In the genomic region with DNA sequence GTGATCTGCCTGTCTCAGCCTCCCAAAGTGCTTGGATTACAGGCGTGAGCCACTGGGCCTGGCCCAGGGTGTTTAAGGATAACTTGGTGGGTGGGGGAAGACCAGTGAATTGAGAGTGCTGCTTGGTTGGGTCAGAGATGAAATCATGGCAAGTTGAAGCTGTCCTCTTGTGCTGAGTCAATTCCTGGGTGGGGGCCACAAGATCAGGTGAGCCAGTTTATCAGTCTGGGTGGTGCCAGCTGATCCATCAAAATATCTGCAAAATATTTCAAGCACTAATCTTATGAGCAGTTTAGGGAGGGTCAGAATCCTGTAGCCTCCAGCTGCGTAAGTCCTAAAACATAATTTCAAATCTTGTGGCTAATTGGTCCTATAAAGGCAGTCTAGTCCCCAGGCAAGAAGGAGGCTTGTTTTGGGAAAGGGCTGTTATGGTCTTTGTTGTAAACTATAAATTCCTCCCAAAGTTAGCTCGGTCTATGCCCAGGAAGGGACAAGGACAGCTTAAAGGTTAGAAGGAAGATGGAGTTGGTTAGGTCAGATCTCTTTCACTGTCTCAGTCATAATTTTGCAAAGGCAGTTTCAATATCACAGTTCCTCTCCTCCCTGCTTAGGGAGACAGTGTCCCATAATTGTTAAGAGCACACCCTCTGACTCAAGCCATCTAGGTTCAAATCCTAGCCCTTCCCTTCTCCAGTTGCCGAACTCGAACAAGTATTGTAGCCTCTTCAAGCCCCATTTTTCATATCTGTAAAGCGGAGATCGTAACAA, we compare ENCODE assay signal across 21 cellular contexts.
DNase-seq lines count a peak whose midpoint lies in the region; TF ChIP-seq lines count a peak whose summit lies in the region.
"Had no signal": no experiment of that assay in that cellular context is flagged by ENCODE, and none has a peak within 500 bp of the region (broad histone marks: within the 10 kb centered on the region; RNA-seq: fewer than 3 reads in every experiment).

No MANE protein-coding gene starts in this region.

- DNase-seq in activated CD4-positive, alpha-beta T cell treated with anti-CD3 and anti-CD28 coated beads for 48 hours, result peak; percentile 20
- no peak for DNase-seq in activated CD4-positive, alpha-beta T cell treated with anti-CD3 and anti-CD28 coated beads, Interleukin-2, amount 50 U/mL, for 1 hour
- peak; percentile 41 for DNase-seq in epithelial cell of esophagus (ENCODE audit: low read depth)
- peak; percentile 33 for DNase-seq in stimulated activated CD8-positive, alpha-beta memory T cell treated with anti-CD3 and anti-CD28 coated beads, Interleukin-4, amount 100 ng/mL, for 48 hours
- DNase-seq in adrenal gland, result no peak
- no peak for DNase-seq in sigmoid colon
- DNase-seq in prostate gland (ENCODE audit: low spot score), result no peak
- DNase-seq: activated CD4-positive, CD25-positive, alpha-beta regulatory T cell; activated CD8-positive, alpha-beta memory T cell treated with anti-CD3 and anti-CD28 coated beads, Interleukin-2, amount 10 ng/mL, durations not matched to agents 7 days and 5 days; activated gamma-delta T cell; C1 segment of cervical spinal cord; esophagus squamous epithelium; left lung; mucosa of descending colon; NCI-H1436; NCI-H2171 treated with DMSO at 0.1 percent for 48 hours; NCI-H748 treated with DMSO at 0.1 percent for 48 hours; SJCRH30 had no signal

- TF ChIP-seq EP300 in sigmoid colon (IDR thresholded peaks at IDR 0.05), result no peak

- H3K36me3 ChIP-seq in KMS-11 (ENCODE audit: insufficient read depth) (no peaks in the 10 kb centered on the region), adrenal gland (replicated peaks in 1 of 2) (no peaks in the 10 kb centered on the region), sigmoid colon (no peaks in the 10 kb centered on the region), prostate gland (no peaks in the 10 kb centered on the region)
- H3K36me3 ChIP-seq: esophagus squamous epithelium, HAP-1, left lung, SJCRH30, tibial nerve had no signal

- H3K79me2 ChIP-seq in KMS-11 (ENCODE audit: insufficient read depth, low read depth), result no peaks in the 10 kb centered on the region

- peak overlapping the region; percentile 82; the same call in 1 of the 2 replicates for H3K9ac ChIP-seq in KMS-11

- TF ChIP-seq CTCF in KMS-11 (conservative IDR thresholded peaks at IDR 0.05; ENCODE audit: low read depth, low read length) (no peak), epithelial cell of esophagus (IDR thresholded peaks at IDR 0.05; ENCODE audit: insufficient read depth, low read depth, low read length, missing control alignments) (no peak), adrenal gland (IDR thresholded peaks at IDR 0.05) (no peak), sigmoid colon (IDR thresholded peaks at IDR 0.05) (no peak), prostate gland (IDR thresholded peaks at IDR 0.05) (no peak)

- TF ChIP-seq POLR2A in adrenal gland (IDR thresholded peaks at IDR 0.05) (no peak), sigmoid colon (IDR thresholded peaks at IDR 0.05) (no peak), prostate gland (IDR thresholded peaks at IDR 0.05) (no peak)

- H3K4me1 ChIP-seq in KMS-11 (ENCODE audit: low read depth, poor library complexity, severe bottlenecking), result peaks cover 97% of the 10 kb centered on the region
- no peaks in the 10 kb centered on the region for H3K4me1 ChIP-seq in adrenal gland (replicated peaks in 1 of 2)
- peaks cover 0 to 11% (median 7%) of the 10 kb centered on the region in 4 donors for H3K4me1 ChIP-seq in sigmoid colon
- no peaks in the 10 kb centered on the region for H3K4me1 ChIP-seq in prostate gland (replicated peaks)
- H3K4me1 ChIP-seq: HAP-1 had no signal

- peak overlapping the region; percentile 47; the same call in 1 of the 2 replicates for H2AFZ ChIP-seq in KMS-11 (ENCODE audit: low read depth)

- intact Hi-C loops in adrenal gland (cut with DNase I), result no loop called here
- intact Hi-C loops in sigmoid colon (cut with DNase I), result loop anchor here (10.0 kb wide), 1 partner anchor 47 kb away; no protein-coding TSS in a partner anchor
- intact Hi-C loops in prostate gland (cut with DNase I), result no loop called here

- H3K27me3 ChIP-seq in KMS-11 (ENCODE audit: insufficient read depth, low read depth) (no peaks in the 10 kb centered on the region), adrenal gland (no peaks in the 10 kb centered on the region), sigmoid colon (no peaks in the 10 kb centered on the region), prostate gland (replicated peaks; ENCODE audit: insufficient read depth) (no peaks in the 10 kb centered on the region)
- H3K27me3 ChIP-seq: esophagus squamous epithelium, left lung, SJCRH30, tibial nerve had no signal

- H3K4me3 ChIP-seq in KMS-11 (IDR thresholded peaks at IDR 0.05; ENCODE audit: insufficient read depth, low read depth, low read length), result no peak overlapping the region
- H3K4me3 ChIP-seq in epithelial cell of esophagus (ENCODE audit: low read length), result no peak overlapping the region
- H3K4me3 ChIP-seq in adrenal gland, result no peak overlapping the region
- H3K4me3 ChIP-seq in sigmoid colon, result no peak overlapping the region
- H3K4me3 ChIP-seq in prostate gland, result no peak overlapping the region
- H3K4me3 ChIP-seq: esophagus squamous epithelium, HAP-1, left lung, mucosa of descending colon, SJCRH30, tibial nerve had no signal

- H3K4me2 ChIP-seq in KMS-11, result peak overlapping the region; percentile 91

- H3K9me3 ChIP-seq in adrenal gland (replicated peaks in 1 of 3) (no peaks in the 10 kb centered on the region), sigmoid colon (no peaks in the 10 kb centered on the region), prostate gland (no peaks in the 10 kb centered on the region)
- H3K9me3 ChIP-seq: esophagus squamous epithelium, HAP-1, left lung, mucosa of descending colon, SJCRH30, tibial nerve had no signal

- H4K20me1 ChIP-seq in KMS-11 (ENCODE audit: insufficient read depth), result no peaks in the 10 kb centered on the region

- 84 to 92% (median 92%) methylated on average over 7 of the region's 7 CpGs for WGBS in adrenal gland, 4 donors
- WGBS in sigmoid colon, 2 donors, result 95% methylated on average over 7 of the region's 7 CpGs
- WGBS in prostate gland, result 90% methylated on average over 7 of the region's 7 CpGs

- H3K27ac ChIP-seq in KMS-11 (peak overlapping the region; percentile 95), adrenal gland (no peak overlapping the region), sigmoid colon (no peak overlapping the region), prostate gland (no peak overlapping the region)
- H3K27ac ChIP-seq: left lung, SJCRH30, tibial nerve had no signal

Comparison
In these comparisons a context has a peak if more than half of its experiments do, and no peak if none do; other contexts are left out.
1. DNase-seq: peak in activated CD4-positive, alpha-beta T cell treated with anti-CD3 and anti-CD28 coated beads for 48 hours (single experiment), epithelial cell of esophagus (single experiment) and stimulated activated CD8-positive, alpha-beta memory T cell treated with anti-CD3 and anti-CD28 coated beads, Interleukin-4, amount 100 ng/mL, for 48 hours (single experiment); none in activated CD4-positive, alpha-beta T cell treated with anti-CD3 and anti-CD28 coated beads, Interleukin-2, amount 50 U/mL, for 1 hour (single experiment), adrenal gland (0 of 7), sigmoid colon (single experiment) and prostate gland (single experiment).